8 cellular contexts compared by ENCODE assay signal in the genomic region with DNA sequence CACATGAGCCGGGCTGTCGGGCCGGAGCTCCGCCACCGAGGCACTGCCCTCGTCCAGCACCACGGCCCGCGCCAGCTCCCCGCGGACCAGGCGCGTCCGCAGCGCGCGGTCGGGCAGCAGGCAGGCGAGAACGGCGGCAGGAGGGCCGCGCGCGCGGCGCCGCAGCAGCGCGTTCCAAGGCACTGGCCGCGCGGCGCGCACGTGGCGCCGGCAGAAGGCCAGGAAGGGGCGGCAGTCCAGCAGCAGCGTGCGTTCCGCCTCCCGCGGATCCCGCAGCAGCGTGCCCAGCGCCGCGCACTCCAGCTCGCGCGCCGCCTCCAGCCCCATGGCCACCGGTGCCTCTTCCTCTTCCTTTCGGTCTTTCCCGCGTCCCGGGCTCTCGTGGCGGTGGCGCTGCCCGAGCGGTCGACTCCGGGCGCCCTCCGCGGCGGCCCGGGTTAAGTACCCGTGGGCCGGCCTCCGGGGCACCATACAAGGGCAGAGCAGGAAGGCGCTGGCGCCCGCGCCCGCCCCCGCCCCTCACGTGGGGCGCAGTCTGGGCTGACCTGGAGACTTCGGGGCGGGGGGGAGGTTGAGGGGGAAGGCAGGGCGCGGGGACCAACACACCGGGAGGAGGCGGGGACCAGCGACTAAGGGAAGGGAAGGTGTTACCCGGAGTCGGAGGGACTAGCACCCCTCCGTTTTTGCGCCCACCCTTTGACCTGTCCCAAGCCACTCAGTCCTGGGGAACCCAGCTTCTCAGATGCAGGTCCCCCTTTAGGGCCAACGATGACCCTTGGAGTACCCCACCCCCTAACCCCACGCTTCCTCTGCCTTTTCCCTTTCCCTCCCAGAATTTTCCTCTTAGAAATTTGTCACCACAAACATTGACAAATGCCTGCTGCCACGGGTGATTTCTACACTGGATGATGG. TPM values are rescaled to one million over a fixed set of nuclear protein-coding genes. Genes with fewer than 3 reads are reported as not detected.
DNase-seq lines count a peak whose midpoint lies in the region; ATAC-seq and TF ChIP-seq lines count a peak whose summit lies in the region.

A gene with protein sequence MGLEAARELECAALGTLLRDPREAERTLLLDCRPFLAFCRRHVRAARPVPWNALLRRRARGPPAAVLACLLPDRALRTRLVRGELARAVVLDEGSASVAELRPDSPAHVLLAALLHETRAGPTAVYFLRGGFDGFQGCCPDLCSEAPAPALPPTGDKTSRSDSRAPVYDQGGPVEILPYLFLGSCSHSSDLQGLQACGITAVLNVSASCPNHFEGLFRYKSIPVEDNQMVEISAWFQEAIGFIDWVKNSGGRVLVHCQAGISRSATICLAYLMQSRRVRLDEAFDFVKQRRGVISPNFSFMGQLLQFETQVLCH (minus strand): TSS at position 413 of the 912 bp plus-strand sequence. CDS start 86 bp downstream, at position 327.

- H4K20me1 ChIP-seq in neural cell (ENCODE audit: insufficient read depth), result no peaks in the 10 kb centered on the region

- TF ChIP-seq RAD21 in neural cell (conservative IDR thresholded peaks at IDR 0.05), result no peak

- TF ChIP-seq POLR2A in GM19193 (IDR thresholded peaks at IDR 0.05; ENCODE audit: extremely low read depth, insufficient read depth, insufficient read length) (peak; percentile 100), stomach (IDR thresholded peaks at IDR 0.05) (peak in 1 of 4 donors; percentile 54)

- peak within 1 kb of the TSS; percentile 70 for H3K4me3 ChIP-seq in fibroblast of the aortic adventitia (ENCODE audit: low read depth, low read length)
- peak within 1 kb of the TSS; percentile 68 for H3K4me3 ChIP-seq in neural cell (ENCODE audit: low read length)
- H3K4me3 ChIP-seq in stomach, result peak within 1 kb of the TSS; percentile 54 to 68 (median 64)

- H3K4me2 ChIP-seq in neural cell (ENCODE audit: low read length), result peak within 1 kb of the TSS; percentile 30

- H3K27me3 ChIP-seq in neural cell (ENCODE audit: insufficient read depth, low read depth, low read length) (peaks cover 31% of the 10 kb centered on the region), stomach (no peaks in the 10 kb centered on the region)

- peaks cover 0 to 13% (median 3%) of the 10 kb centered on the region in 3 donors for H3K27me3 Mint-ChIP-seq in CD14-positive monocyte (ENCODE audit: low read depth in 3 of 3)

- peaks cover 60% of the 10 kb centered on the region for H3K4me1 Mint-ChIP-seq in CD14-positive monocyte

- H3F3A ChIP-seq in neural cell (ENCODE audit: insufficient read depth, low read length, poor library complexity, severe bottlenecking), result no peaks in the 10 kb centered on the region

- peaks cover 14 to 55% (median 37%) of the 10 kb centered on the region in 4 donors for H3K4me1 ChIP-seq in stomach

- ATAC-seq in HG03378 (IDR thresholded peaks at IDR 0.05; ENCODE audit: unreplicated experiment), result peak; percentile 27

- H3K9me2 ChIP-seq in neural cell (ENCODE audit: insufficient read depth, low read length), result no peaks in the 10 kb centered on the region

- no peaks in the 10 kb centered on the region for H3K36me3 ChIP-seq in neural cell (ENCODE audit: insufficient read depth, low read length)
- no peaks in the 10 kb centered on the region for H3K36me3 ChIP-seq in stomach

- no peak within 1 kb of the TSS for H3K27ac ChIP-seq in neural cell (ENCODE audit: low read length)
- peak within 1 kb of the TSS; percentile 61 to 83 (median 74) for H3K27ac ChIP-seq in stomach

- H3K36me3 Mint-ChIP-seq in CD14-positive monocyte, result peaks cover 12 to 15% of the 10 kb centered on the region in 2 donors

- intact Hi-C loops in CD14-positive monocyte (cut with micrococcal nuclease) (loop anchor here (10.0 kb wide), 2 partner anchors 120 to 390 kb away; partner anchors contain the start of genes ARID5A (in 2 of the 2), CIAO1 (in 1 of the 2) and TMEM127 (in 1 of the 2)), stomach (cut with DNase I; ENCODE audit: low total_unique reads) (no loop called here)

- peak; percentile 23 for TF ChIP-seq EP300 in neural cell (conservative IDR thresholded peaks at IDR 0.05; ENCODE audit: poor library complexity, severe bottlenecking)
- no peak for TF ChIP-seq EP300 in stomach (IDR thresholded peaks at IDR 0.05)

- peak within 1 kb of the TSS; percentile 34 for H3K9ac ChIP-seq in neural cell (ENCODE audit: low read length)

- TF ChIP-seq CTCF in CD14-positive monocyte (IDR thresholded peaks at IDR 0.05), result no peak
- TF ChIP-seq CTCF in fibroblast of the aortic adventitia (IDR thresholded peaks at IDR 0.05; ENCODE audit: insufficient read depth, low read length), result no peak
- peak; percentile 26 for TF ChIP-seq CTCF in neural cell (IDR thresholded peaks at IDR 0.05; ENCODE audit: poor library complexity, severe bottlenecking)
- TF ChIP-seq CTCF in stomach (IDR thresholded peaks at IDR 0.05), result peak in 1 of 7 experiments; percentile 9

- peak; percentile 86 for DNase-seq in CD14-positive monocyte (ENCODE audit: low spot score)
- peak; percentile 75 for DNase-seq in OCI-M1 (lab: John Stamatoyannopoulos, UW)
- DNase-seq in activated T-helper 1 cell treated with anti-CD3 and anti-CD28 coated beads, Interleukin-2, amount 50 U/mL, for 16 hours (ENCODE audit: low read depth in 1 of 2, low spot score in 1 of 2), result peak; percentile 69 to 89
- peak; percentile 48 for DNase-seq in fibroblast of the aortic adventitia (ENCODE audit: low read depth)
- peak; percentile 82 for DNase-seq in stomach

- peaks cover 0 to 3% (median 0%) of the 10 kb centered on the region in 7 donors for H3K9me3 Mint-ChIP-seq in CD14-positive monocyte

- peak within 1 kb of the TSS; percentile 95 to 99 (median 98) for H3K27ac Mint-ChIP-seq in CD14-positive monocyte

- WGBS in stomach, 5 donors, result 2 to 8% (median 5%) methylated on average over 22 to 95 of the region's 95 CpGs

- H3K9me3 ChIP-seq in neural cell (ENCODE audit: low read length), result no peaks in the 10 kb centered on the region
- no peaks in the 10 kb centered on the region for H3K9me3 ChIP-seq in stomach

- peak within 1 kb of the TSS; percentile 91 to 96 for H3K4me3 Mint-ChIP-seq in CD14-positive monocyte

- H3K79me2 ChIP-seq in neural cell (replicated peaks; ENCODE audit: insufficient read depth, low read length), result no peaks in the 10 kb centered on the region

- H2AFZ ChIP-seq in neural cell (ENCODE audit: low read depth, low read length), result no peak within 1 kb of the TSS

TF ChIP-seq in neural cell, 6 proteins besides CTCF, POLR2A, EP300 and RAD21:
- TF ChIP-seq SMC3 (conservative IDR thresholded peaks at IDR 0.05; ENCODE audit: poor library complexity) (no peak), EZH2 (IDR thresholded peaks at IDR 0.05; ENCODE audit: borderline replicate concordance, insufficient read depth, low read length, poor library complexity, severe bottlenecking) (no peak), MXI1 (conservative IDR thresholded peaks at IDR 0.05; ENCODE audit: poor library complexity, severe bottlenecking) (peak; percentile 93), REST (IDR thresholded peaks at IDR 0.05; ENCODE audit: borderline replicate concordance) (no peak)

RNA-seq across cellular contexts. Expression of the gene that starts here (rescaled TPM):
- polyA plus RNA-seq in CD14-positive monocyte, result 10 to 100 TPM; 48.4 to 66.1 TPM
- total RNA-seq in fibroblast of the aortic adventitia (ENCODE audit: low replicate concordance), result 0.36 and 1.4 TPM in 2 replicates
- polyA plus RNA-seq in neural cell, result 1.5 and 2.1 TPM in 2 replicates
- polyA minus RNA-seq in neural cell, result 1.7 and 2.2 TPM in 2 replicates
- total RNA-seq in stomach, result 1 to 10 TPM; 4.0 to 9.4 (median 8.1) TPM
- 1 to 10 TPM; 3.6 to 6.1 (median 4.7) TPM for polyA plus RNA-seq in stomach

Comparison
In these comparisons a context has a peak if more than half of its experiments do, and no peak if none do; other contexts are left out.
1. RNA of the gene that starts here (polyA plus RNA-seq): 48.4 to 66.1 TPM in CD14-positive monocyte; 3.6 to 6.1 TPM in stomach and 1.5 to 2.1 TPM in neural cell; every median in the first group is over 4 times any median in the second.
2. Peak in every context shown above with its lines, with median percentiles within 50 percentile points of each other: DNase-seq and H3K4me3 ChIP-seq.